In genomic region chr15:45918839-45919238, GRCh38 we compare ENCODE assay signal across 21 cellular contexts.
DNase-seq lines count a peak whose midpoint lies in the region; ATAC-seq, FAIRE-seq and TF ChIP-seq lines count a peak whose summit lies in the region.
"Had no signal": no experiment of that assay in that cellular context is flagged by ENCODE, and none has a peak within 500 bp of the region (broad histone marks: within the 10 kb centered on the region; RNA-seq: fewer than 3 reads in every experiment).

No MANE protein-coding gene starts in this region.

- H3K4me1 ChIP-seq in heart right ventricle (peaks cover 0 to 35% (median 14%) of the 10 kb centered on the region in 9 donors), H1 (replicated peaks in 1 of 4; ENCODE audit: control insufficient read depth in 3 of 4, insufficient read depth in 4 of 4, low read length in 3 of 4) (no peaks in the 10 kb centered on the region), left ventricle myocardium inferior (peaks cover 27% of the 10 kb centered on the region)

- peak overlapping the region; percentile 4 to 78 (median 62) for H3K27ac ChIP-seq in heart right ventricle
- H3K27ac ChIP-seq in H1 (ENCODE audit: low read depth, low read length), result no peak overlapping the region
- peak overlapping the region; percentile 80 for H3K27ac ChIP-seq in left ventricle myocardium inferior (replicated peaks)
- H3K27ac ChIP-seq: SJCRH30 had no signal

- no peak overlapping the region for H3K18ac ChIP-seq in H1 (ENCODE audit: extremely low read depth, low read length)

- TF ChIP-seq EP300 in H1 (IDR thresholded peaks at IDR 0.05; ENCODE audit: borderline replicate concordance in 1 of 2, low read depth in 2 of 2, low read length in 2 of 2), result no peak

- H2AFZ ChIP-seq in H1 (ENCODE audit: low read length), result no peak overlapping the region

- H2BK120ac ChIP-seq in H1 (replicated peaks; ENCODE audit: low read depth, low read length), result no peak overlapping the region

- POLR2A ChIA-PET in H1 (lab: Charles Lee; ENCODE audit: partially characterized antibody), result no interaction called here

- peak; percentile 78 to 93 (median 89) for ATAC-seq in heart right ventricle
- ATAC-seq in Right ventricle myocardium inferior, result no peak
- no peak for ATAC-seq in HG03354 (IDR thresholded peaks at IDR 0.05; ENCODE audit: poor library complexity, severe bottlenecking, unreplicated experiment)
- no peak for ATAC-seq in GM21529 (IDR thresholded peaks at IDR 0.05; ENCODE audit: unreplicated experiment)
- no peak for ATAC-seq in left colon
- ATAC-seq: HepG2, K562 had no signal

- H3K4me3 ChIP-seq in heart right ventricle (no peak overlapping the region), H1 (ENCODE audit: extremely low read depth in 1 of 4, insufficient read depth in 2 of 4, low read depth in 3 of 4, low read length in 4 of 4) (no peak overlapping the region), left ventricle myocardium inferior (no peak overlapping the region)
- H3K4me3 ChIP-seq: K562, SJCRH30 had no signal

- no peaks in the 10 kb centered on the region for H3K79me2 ChIP-seq in H1 (ENCODE audit: control insufficient read depth in 1 of 2, insufficient read depth in 2 of 2, low read length in 2 of 2)

- FAIRE-seq in H1 (lab: Jason Lieb, UNC), result no peak
- FAIRE-seq: GM19239, HepG2, K562 had no signal

- H3K56ac ChIP-seq in H1 (replicated peaks; ENCODE audit: insufficient read length, low read depth, low read length), result no peak overlapping the region

- no peak for TF ChIP-seq CTCF in heart right ventricle (IDR thresholded peaks at IDR 0.05)
- TF ChIP-seq CTCF in H1 (IDR thresholded peaks at IDR 0.05; ENCODE audit: control extremely low read depth in 1 of 3, insufficient read depth in 1 of 3, low read depth in 1 of 3, low read length in 3 of 3), result no peak
- no peak for TF ChIP-seq CTCF in left ventricle myocardium inferior (IDR thresholded peaks at IDR 0.05; ENCODE audit: borderline replicate concordance)

- no peak overlapping the region for H3K4ac ChIP-seq in H1 (replicated peaks; ENCODE audit: insufficient read length, low read depth, low read length)

- no peak overlapping the region for H2BK15ac ChIP-seq in H1 (ENCODE audit: low read length)

- H3K4me2 ChIP-seq in H1 (ENCODE audit: insufficient read depth in 1 of 2, low read depth in 2 of 2, low read length in 2 of 2), result no peak overlapping the region

- H2BK12ac ChIP-seq in H1 (ENCODE audit: low read depth, low read length), result no peak overlapping the region

- H2BK5ac ChIP-seq in H1 (ENCODE audit: low read depth, low read length), result no peak overlapping the region

- H3K36me3 ChIP-seq in heart right ventricle, result no peaks in the 10 kb centered on the region
- no peaks in the 10 kb centered on the region for H3K36me3 ChIP-seq in H1 (ENCODE audit: control insufficient read depth in 2 of 4, insufficient read depth in 4 of 4, low read length in 3 of 4)
- no peaks in the 10 kb centered on the region for H3K36me3 ChIP-seq in left ventricle myocardium inferior
- H3K36me3 ChIP-seq: SJCRH30 had no signal

- intact Hi-C loops in heart right ventricle (cut with DNase I), result loop anchor here in 2 of 10 donors (5.0 to 10.0 kb wide), 3 partner anchors 74 to 168 kb away; no protein-coding TSS in a partner anchor
- intact Hi-C loops in Right ventricle myocardium inferior (cut with DNase I), result loop anchor here (5.0 kb wide), 1 partner anchor 158 kb away; no protein-coding TSS in a partner anchor
- intact Hi-C loops in left ventricle myocardium inferior (cut with micrococcal nuclease), result no loop called here
- intact Hi-C loops in left colon (cut with DNase I, micrococcal nuclease), result no loop called here

- CTCF ChIA-PET in H1 (lab: Charles Lee; ENCODE audit: partially characterized antibody), result interaction anchor here (1.2 kb wide), 1 partner anchor 96 kb away, joined by 3 read pairs; no protein-coding TSS in a partner anchor

- no peak overlapping the region for H4K5ac ChIP-seq in H1 (ENCODE audit: insufficient read length, low read depth, low read length)

- H4K91ac ChIP-seq in H1 (replicated peaks; ENCODE audit: insufficient read length, low read length), result no peak overlapping the region

- no peak overlapping the region for H3K9ac ChIP-seq in H1 (replicated peaks in 1 of 4; ENCODE audit: extremely low read depth in 1 of 4, low read depth in 3 of 4, low read length in 3 of 4)

- no peaks in the 10 kb centered on the region for H3K27me3 ChIP-seq in heart right ventricle
- H3K27me3 ChIP-seq in H1 (replicated peaks in 1 of 4; ENCODE audit: control insufficient read depth in 3 of 4, extremely low read depth in 1 of 4, insufficient read depth in 3 of 4, low read length in 3 of 4), result no peaks in the 10 kb centered on the region
- H3K27me3 ChIP-seq in left ventricle myocardium inferior (ENCODE audit: low read depth), result no peaks in the 10 kb centered on the region
- H3K27me3 ChIP-seq: SJCRH30 had no signal

- no peaks in the 10 kb centered on the region; the same call in 1 of the 2 replicates for H3K23me2 ChIP-seq in H1 (ENCODE audit: low read depth, low read length)

- H3K79me1 ChIP-seq in H1 (ENCODE audit: low read depth, low read length), result no peaks in the 10 kb centered on the region

- no peak overlapping the region for H4K8ac ChIP-seq in H1 (ENCODE audit: extremely low read depth, insufficient read depth, low read length)

- H4K20me1 ChIP-seq in H1 (replicated peaks in 1 of 2; ENCODE audit: control insufficient read depth in 1 of 2, insufficient read depth in 2 of 2, low read length in 2 of 2), result no peaks in the 10 kb centered on the region

- no peak overlapping the region for H2AK5ac ChIP-seq in H1 (ENCODE audit: low read depth, low read length)

- H3K9me3 ChIP-seq in heart right ventricle (no peaks in the 10 kb centered on the region), H1 (ENCODE audit: insufficient read depth in 2 of 2, low read depth in 1 of 2, low read length in 1 of 2) (no peaks in the 10 kb centered on the region), left ventricle myocardium inferior (replicated peaks) (no peaks in the 10 kb centered on the region)
- H3K9me3 ChIP-seq: SJCRH30 had no signal

- H3K14ac ChIP-seq in H1 (ENCODE audit: insufficient read length), result peak overlapping the region; percentile 88

- H3K23ac ChIP-seq in H1 (ENCODE audit: insufficient read length), result no peak overlapping the region

- no peak for TF ChIP-seq RAD21 in H1 (IDR thresholded peaks at IDR 0.05 in 1 of 2, conservative IDR thresholded peaks at IDR 0.05 in 1 of 2; ENCODE audit: low read depth in 2 of 2, low read length in 2 of 2)

- no peak overlapping the region for H2BK20ac ChIP-seq in H1 (ENCODE audit: low read length)

- WGBS in heart right ventricle, 2 donors, result 48 to 59% methylated on average over 2 of the region's 2 CpGs
- WGBS in H1 (ENCODE audit: extremely low coverage in 1 of 2, insufficient coverage in 1 of 2, insufficient read length in 1 of 2, insufficient replicate concordance in 2 of 2, low coverage in 1 of 2, low lambda C conversion rate in 2 of 2, missing lambda C conversion rate in 1 of 2), 2 experiments, result 88% methylated on average over 2 of the region's 2 CpGs; no CpG with 5 or more reads in 1 of the 2 experiments

- DNase-seq in heart right ventricle, result peak; percentile 22 to 44
- DNase-seq in Right ventricle myocardium inferior (ENCODE audit: missing footprints), result no peak
- DNase-seq in H1 (ENCODE audit: low read depth in 1 of 2, low spot score in 2 of 2), result no peak
- DNase-seq in left ventricle myocardium inferior, result peak; percentile 22
- DNase-seq in pulmonary artery endothelial cell (ENCODE audit: low read depth, low spot score), result peak; percentile 85
- no peak for DNase-seq in left colon
- DNase-seq: CD4-positive, CD25-positive, alpha-beta regulatory T cell; DMS79; MM.1S; NCI-H1048; NCI-H1417 treated with DMSO at 0.1 percent for 48 hours; NCI-H1930; NCI-H2227 treated with DMSO at 0.1 percent for 48 hours; NCI-H510A; NCI-H748 treated with DMSO at 0.1 percent for 48 hours; SJCRH30 had no signal

- TF ChIP-seq POLR2A in H1 (IDR thresholded peaks at IDR 0.05; ENCODE audit: control extremely low read depth in 1 of 2, low read depth in 2 of 2, low read length in 2 of 2), result no peak

TF ChIP-seq in H1, 55 proteins besides CTCF, POLR2A, EP300 and RAD21 (continues in another document):
- TF ChIP-seq CBX8 (IDR thresholded peaks at IDR 0.05; ENCODE audit: borderline replicate concordance, low read depth, low read length), result no peak

Comparison
In these comparisons a context has a peak if more than half of its experiments do, and no peak if none do; other contexts are left out.
1. ATAC-seq: peak in heart right ventricle (8 of 8); none in Right ventricle myocardium inferior (single experiment), HG03354 (single experiment), GM21529 (single experiment) and left colon (single experiment).
2. DNase-seq: peak in heart right ventricle (2 of 2), left ventricle myocardium inferior (single experiment) and pulmonary artery endothelial cell (single experiment); none in Right ventricle myocardium inferior (single experiment), H1 (0 of 2) and left colon (0 of 2).